26 cellular contexts compared by ENCODE assay signal in genomic region chr15:56616551-56616950, GRCh38.
"Had no signal": no experiment of that assay in that cellular context is flagged by ENCODE, and none has a peak within 500 bp of the region (broad histone marks: within the 10 kb centered on the region; RNA-seq: fewer than 3 reads in every experiment).

No MANE protein-coding gene starts in this region.

- ATAC-seq: activated CD4-positive, CD25-positive, alpha-beta regulatory T cell treated with anti-CD3 and anti-CD28 coated beads, Interleukin-2, amount 50 U/mL, for 24 hours; natural killer cell; stimulated activated naive CD8-positive, alpha-beta T cell treated with anti-CD3 and anti-CD28 coated beads, Interleukin-15, Interleukin-2, amounts not matched to agents 100 U/mL and 50 U/mL, for 24 hours had no signal

- DNase-seq: activated CD4-positive, alpha-beta T cell treated with anti-CD3 and anti-CD28 coated beads for 48 hours; activated CD4-positive, alpha-beta T cell treated with anti-CD3 and anti-CD28 coated beads, Interleukin-2, amount 50 U/mL, for 48 hours; activated CD8-positive, alpha-beta memory T cell treated with anti-CD3 and anti-CD28 coated beads for 24 hours; activated effector memory CD4-positive, alpha-beta T cell treated with Interleukin-2 at 50 U/mL for 16 hours; activated naive CD4-positive, alpha-beta T cell treated with Interleukin-2 at 50 U/mL for 16 hours; cerebellar nuclear complex; colonic mucosa; effector CD8-positive, alpha-beta T cell; glutamatergic neuron; islet precursor cell; left ventricle myocardium inferior; mesendoderm; natural killer cell; right lobe of liver; stimulated activated CD4-positive, alpha-beta T cell treated with anti-CD3 and anti-CD28 coated beads, Interleukin-2, amount 100 ng/mL, for 48 hours; stimulated activated naive CD8-positive, alpha-beta T cell treated with anti-CD3 and anti-CD28 coated beads, Interleukin-15, Interleukin-2, amounts not matched to agents 100 U/mL and 50 U/mL, for 24 hours; testis; transverse colon; WERI-Rb-1 had no signal

- H3K4me3 ChIP-seq: cardiac muscle cell, colonic mucosa, left ventricle myocardium inferior, lung, right lobe of liver, testis, transverse colon had no signal

- FAIRE-seq: endometrium, frontal cortex, urothelium cell line had no signal

- H3K4me3 Mint-ChIP-seq: activated naive CD8-positive, alpha-beta T cell; natural killer cell had no signal

- H3K27ac Mint-ChIP-seq: activated naive CD8-positive, alpha-beta T cell; natural killer cell had no signal

- H3K36me3 Mint-ChIP-seq: natural killer cell had no signal

- H3K4me1 ChIP-seq: colonic mucosa, left ventricle myocardium inferior, right lobe of liver, testis, transverse colon had no signal

- H3K9me3 ChIP-seq: colonic mucosa, right lobe of liver, testis, transverse colon had no signal

- H3K27ac ChIP-seq: cardiac muscle cell, colonic mucosa, left ventricle myocardium inferior, right lobe of liver, testis, transverse colon, WERI-Rb-1 had no signal

- H3K36me3 ChIP-seq: cardiac muscle cell, colonic mucosa, left ventricle myocardium inferior, right lobe of liver, transverse colon, WERI-Rb-1 had no signal
